ENCODE assay signal across 19 cellular contexts in genomic region chr15:71328453-71328852, GRCh38.
DNase-seq lines count a peak whose midpoint lies in the region; ATAC-seq and TF ChIP-seq lines count a peak whose summit lies in the region.
"Had no signal": no experiment of that assay in that cellular context is flagged by ENCODE, and none has a peak within 500 bp of the region (broad histone marks: within the 10 kb centered on the region; RNA-seq: fewer than 3 reads in every experiment).

No MANE protein-coding gene starts in this region.

- H3K9ac ChIP-seq in mucosa of rectum (ENCODE audit: low read depth in 1 of 2, low read length in 2 of 2), result peak overlapping the region in 1 of 2 donors; percentile 57
- H3K9ac ChIP-seq: BLaER1 had no signal

- BruUV-seq in A673 (replicated peaks; lab: Mats Ljungman, UMichigan), result no TSS peak

- DNase-seq in brain microvascular endothelial cell (no peak), fibroblast of villous mesenchyme (ENCODE audit: low read depth) (peak; percentile 74), tibial artery (no peak), A673 (ENCODE audit: low spot score) (no peak), HuH-7 (ENCODE audit: low spot score) (no peak)
- no peak for DNase-seq in activated CD4-positive, alpha-beta T cell treated with anti-CD3 and anti-CD28 coated beads, Interleukin-2, amount 50 U/mL, for 1 hour
- DNase-seq: activated CD4-positive, CD25-positive, alpha-beta regulatory T cell; activated effector memory CD4-positive, alpha-beta T cell treated with Interleukin-2 at 50 U/mL for 16 hours; anterior cingulate cortex; GDM1; GOT3; hippocampal formation; naive thymus-derived CD8-positive, alpha-beta T cell; retina; SHP77; stimulated activated CD4-positive, alpha-beta T cell treated with anti-CD3 and anti-CD28 coated beads, Interleukin-1b, Interleukin-23, amount 100 ng/mL, for 48 hours had no signal

- intact Hi-C loops in tibial artery (cut with DNase I; ENCODE audit: low total_unique reads) (no loop called here), A673 (cut with micrococcal nuclease; ENCODE audit: unreplicated experiment) (no loop called here)

- in situ Hi-C loops in brain microvascular endothelial cell (cut with HindIII; ENCODE audit: low pct_ligation_motif_present, low sequenced_read_pairs), result no loop called here

- H3K27me3 ChIP-seq in brain microvascular endothelial cell (replicated peaks), result no peaks in the 10 kb centered on the region
- no peaks in the 10 kb centered on the region for H3K27me3 ChIP-seq in mucosa of rectum (ENCODE audit: control insufficient read depth in 2 of 2, insufficient read depth in 2 of 2, low read length in 2 of 2)
- H3K27me3 ChIP-seq in tibial artery, result no peaks in the 10 kb centered on the region
- no peaks in the 10 kb centered on the region for H3K27me3 ChIP-seq in A673 (replicated peaks; ENCODE audit: insufficient read depth, low read depth, low read length, poor library complexity)
- H3K27me3 ChIP-seq: BLaER1 had no signal

- peaks cover 21 to 33% of the 10 kb centered on the region in 2 donors for H3K4me1 ChIP-seq in mucosa of rectum (ENCODE audit: control insufficient read depth in 2 of 2, insufficient read depth in 2 of 2, low read length in 2 of 2)
- H3K4me1 ChIP-seq in tibial artery, result peaks cover 0 to 63% (median 28%) of the 10 kb centered on the region in 4 donors
- H3K4me1 ChIP-seq in A673 (ENCODE audit: insufficient read depth, low read length, poor library complexity, severe bottlenecking), result no peaks in the 10 kb centered on the region
- H3K4me1 ChIP-seq: BLaER1 had no signal

- ATAC-seq in GM19452 (IDR thresholded peaks at IDR 0.05; ENCODE audit: unreplicated experiment), result no peak
- ATAC-seq: naive thymus-derived CD8-positive, alpha-beta T cell had no signal

- H3K27ac ChIP-seq in brain microvascular endothelial cell, result peak overlapping the region; percentile 54
- peak overlapping the region; percentile 79 to 87 for H3K27ac ChIP-seq in mucosa of rectum (ENCODE audit: low read depth in 2 of 2, low read length in 2 of 2)
- peak overlapping the region; percentile 79 to 83 for H3K27ac ChIP-seq in tibial artery
- no peak overlapping the region for H3K27ac ChIP-seq in A673 (ENCODE audit: low read depth, low read length, poor library complexity, severe bottlenecking)
- H3K27ac ChIP-seq: BLaER1 had no signal

- no peaks in the 10 kb centered on the region for H3K36me3 ChIP-seq in brain microvascular endothelial cell (replicated peaks)
- H3K36me3 ChIP-seq in mucosa of rectum (ENCODE audit: control insufficient read depth in 2 of 2, insufficient read depth in 2 of 2, low read length in 2 of 2), result no peaks in the 10 kb centered on the region
- H3K36me3 ChIP-seq in tibial artery, result no peaks in the 10 kb centered on the region
- no peaks in the 10 kb centered on the region for H3K36me3 ChIP-seq in A673 (ENCODE audit: insufficient read depth, low read length, poor library complexity, severe bottlenecking)
- H3K36me3 ChIP-seq: BLaER1 had no signal

- CTCF ChIA-PET in A673 (lab: Charles Lee), result no interaction called here

- H3K4me3 ChIP-seq in brain microvascular endothelial cell (ENCODE audit: low read depth, low read length), result no peak overlapping the region
- H3K4me3 ChIP-seq in fibroblast of villous mesenchyme (ENCODE audit: low read depth, low read length), result no peak overlapping the region
- H3K4me3 ChIP-seq in mucosa of rectum (ENCODE audit: low read length in 2 of 2), result peak overlapping the region in 1 of 2 donors; percentile 5
- no peak overlapping the region for H3K4me3 ChIP-seq in tibial artery
- H3K4me3 ChIP-seq in A673 (ENCODE audit: low read depth, low read length, poor library complexity, severe bottlenecking), result no peak overlapping the region
- H3K4me3 ChIP-seq: BLaER1 had no signal

- H3K9me3 ChIP-seq in mucosa of rectum (ENCODE audit: control insufficient read depth in 2 of 2, low read length in 2 of 2) (no peaks in the 10 kb centered on the region), tibial artery (no peaks in the 10 kb centered on the region), A673 (ENCODE audit: low read depth, low read length, poor library complexity, severe bottlenecking) (no peaks in the 10 kb centered on the region)
- H3K9me3 ChIP-seq: BLaER1 had no signal

- POLR2A ChIA-PET in A673 (lab: Charles Lee; ENCODE audit: low non-redundant PET), result no interaction called here

- TF ChIP-seq CTCF in brain microvascular endothelial cell (IDR thresholded peaks at IDR 0.05; ENCODE audit: low read depth, low read length, missing control alignments) (no peak), fibroblast of villous mesenchyme (IDR thresholded peaks at IDR 0.05; ENCODE audit: insufficient read depth, low read depth, low read length) (no peak), tibial artery (IDR thresholded peaks at IDR 0.05) (no peak), A673 (conservative IDR thresholded peaks at IDR 0.05; ENCODE audit: low read depth, low read length) (no peak)
